Comparison of ENCODE assay signal across 8 cellular contexts in genomic region chr14:105999361-106000028, GRCh38.
DNase-seq lines count a peak whose midpoint lies in the region; ATAC-seq and TF ChIP-seq lines count a peak whose summit lies in the region.

No MANE protein-coding gene starts in this region.

- TF ChIP-seq CTCF in HL-60 (IDR thresholded peaks at IDR 0.05; ENCODE audit: insufficient read depth, low read length), result peak; percentile 47
- TF ChIP-seq CTCF in WI38 (IDR thresholded peaks at IDR 0.05; ENCODE audit: low read depth, low read length), result peak; percentile 50
- peak; percentile 54 for TF ChIP-seq CTCF in choroid plexus epithelial cell (conservative IDR thresholded peaks at IDR 0.05; ENCODE audit: low read depth, low read length)
- no peak for TF ChIP-seq CTCF in nephron progenitor cell (IDR thresholded peaks at IDR 0.05)
- no peak for TF ChIP-seq CTCF in gastroesophageal sphincter (IDR thresholded peaks at IDR 0.05)

- H3K27ac Mint-ChIP-seq in CD4-positive, CD25-positive, alpha-beta regulatory T cell, result peak overlapping the region in 2 of 3 donors; percentile 48 to 66
- H3K27ac Mint-ChIP-seq in nephron progenitor cell, result no peak overlapping the region

- no peak overlapping the region for H3K4me3 ChIP-seq in CD4-positive, CD25-positive, alpha-beta regulatory T cell (ENCODE audit: low read depth, low read length)
- no peak overlapping the region for H3K4me3 ChIP-seq in HL-60 (replicated peaks; ENCODE audit: insufficient read depth, low read length)
- H3K4me3 ChIP-seq in WI38 (ENCODE audit: low read depth, low read length), result no peak overlapping the region
- H3K4me3 ChIP-seq in choroid plexus epithelial cell (ENCODE audit: low read depth, low read length), result no peak overlapping the region
- H3K4me3 ChIP-seq in gastroesophageal sphincter, result no peak overlapping the region

- H3K36me3 Mint-ChIP-seq in CD4-positive, CD25-positive, alpha-beta regulatory T cell, result no peaks in the 10 kb centered on the region
- no peaks in the 10 kb centered on the region for H3K36me3 Mint-ChIP-seq in nephron progenitor cell (ENCODE audit: low read depth)

- H3K4me3 Mint-ChIP-seq in CD4-positive, CD25-positive, alpha-beta regulatory T cell, result peak overlapping the region; percentile 19 to 81 (median 60)
- no peak overlapping the region for H3K4me3 Mint-ChIP-seq in nephron progenitor cell

- peak; percentile 69 to 96 (median 73) for DNase-seq in CD4-positive, CD25-positive, alpha-beta regulatory T cell
- DNase-seq in HL-60 (ENCODE audit: low read depth in 1 of 2, low spot score in 1 of 2) (peak; percentile 64 to 78), choroid plexus epithelial cell (ENCODE audit: low read depth) (peak; percentile 47), nephron progenitor cell (peak; percentile 13), NCI-H2227 treated with DMSO at 0.1 percent for 48 hours (lab: John Stamatoyannopoulos, UW) (no peak)

- H3K9me3 Mint-ChIP-seq in CD4-positive, CD25-positive, alpha-beta regulatory T cell, result peaks cover 0 to 3% (median 0%) of the 10 kb centered on the region in 7 donors
- peaks cover 63% of the 10 kb centered on the region for H3K9me3 Mint-ChIP-seq in nephron progenitor cell

- H3K4me1 Mint-ChIP-seq in CD4-positive, CD25-positive, alpha-beta regulatory T cell, result peaks cover 17 to 48% (median 21%) of the 10 kb centered on the region in 4 donors
- no peaks in the 10 kb centered on the region for H3K4me1 Mint-ChIP-seq in nephron progenitor cell

- WGBS in gastroesophageal sphincter (ENCODE audit: low coverage in 1 of 2), 2 donors, result 40 to 80% methylated on average over 1 of the region's 15 CpGs

- H3K27ac ChIP-seq in CD4-positive, CD25-positive, alpha-beta regulatory T cell (ENCODE audit: insufficient read depth, low read length, poor library complexity, severe bottlenecking), result no peak overlapping the region
- H3K27ac ChIP-seq in HL-60 (replicated peaks) (no peak overlapping the region), gastroesophageal sphincter (no peak overlapping the region)

- H3K27me3 ChIP-seq in CD4-positive, CD25-positive, alpha-beta regulatory T cell (ENCODE audit: control insufficient read depth, insufficient read depth, low read length), result no peaks in the 10 kb centered on the region
- H3K27me3 ChIP-seq in HL-60 (ENCODE audit: insufficient read depth, poor library complexity, severe bottlenecking) (no peaks in the 10 kb centered on the region), gastroesophageal sphincter (no peaks in the 10 kb centered on the region)

- H3K27me3 Mint-ChIP-seq in CD4-positive, CD25-positive, alpha-beta regulatory T cell, result no peaks in the 10 kb centered on the region
- no peaks in the 10 kb centered on the region for H3K27me3 Mint-ChIP-seq in nephron progenitor cell (ENCODE audit: low read depth, poor library complexity)

- H3K4me1 ChIP-seq in CD4-positive, CD25-positive, alpha-beta regulatory T cell (ENCODE audit: control insufficient read depth, insufficient read depth, low read length, poor library complexity, severe bottlenecking), result peaks cover 22% of the 10 kb centered on the region
- no peaks in the 10 kb centered on the region for H3K4me1 ChIP-seq in gastroesophageal sphincter

- no peak for TF ChIP-seq EP300 in gastroesophageal sphincter (IDR thresholded peaks at IDR 0.05)

- ATAC-seq in CD4-positive, CD25-positive, alpha-beta regulatory T cell (ENCODE audit: low read depth in 2 of 2), result peak; percentile 77 to 87
- ATAC-seq in GM19397 (IDR thresholded peaks at IDR 0.05; ENCODE audit: unreplicated experiment), result peak; percentile 71
- no peak for ATAC-seq in gastroesophageal sphincter

- H3K36me3 ChIP-seq in CD4-positive, CD25-positive, alpha-beta regulatory T cell (ENCODE audit: control insufficient read depth, insufficient read depth, low read length), result no peaks in the 10 kb centered on the region
- no peaks in the 10 kb centered on the region for H3K36me3 ChIP-seq in gastroesophageal sphincter

- TF ChIP-seq POLR2A in gastroesophageal sphincter (IDR thresholded peaks at IDR 0.05), result no peak

- peaks cover 0 to 4% of the 10 kb centered on the region in 2 experiments for H3K9me3 ChIP-seq in CD4-positive, CD25-positive, alpha-beta regulatory T cell (ENCODE audit: control insufficient read depth in 2 of 2, low read length in 2 of 2)
- no peaks in the 10 kb centered on the region for H3K9me3 ChIP-seq in gastroesophageal sphincter

Comparison
In these comparisons a context has a peak if more than half of its experiments do, and no peak if none do; other contexts are left out.
1. CTCF ChIP-seq: peak in HL-60 (single experiment), WI38 (single experiment) and choroid plexus epithelial cell (single experiment); none in nephron progenitor cell (single experiment) and gastroesophageal sphincter (0 of 4).